In the genomic region with DNA sequence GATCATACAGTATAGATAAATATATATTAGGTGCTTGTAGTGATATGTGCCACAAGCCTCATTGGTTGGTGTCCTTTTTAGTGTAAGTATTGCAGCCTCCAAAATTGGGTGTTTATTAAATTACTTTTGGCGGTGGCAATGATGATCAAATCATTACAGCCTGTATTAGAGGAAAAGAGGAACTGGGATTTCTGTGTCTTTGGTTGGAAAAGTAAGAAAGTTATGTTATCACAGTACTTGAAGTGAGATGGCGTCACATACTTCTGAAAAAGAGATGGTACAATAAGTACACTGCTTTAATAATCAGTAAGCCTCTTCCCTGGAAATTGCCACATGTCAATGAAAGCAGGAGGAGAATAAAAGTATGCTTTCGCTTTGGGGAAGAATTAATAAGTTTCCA, we compare ENCODE assay signal across 1 cellular context.
A peak's percentile ranks its signal among the peaks of the same experiment; 100 is the strongest.
TF ChIP-seq lines count a peak whose summit lies in the region.

No MANE protein-coding gene starts in this region.

TF ChIP-seq in GM12878, 131 proteins besides CTCF, POLR2A, EP300 and RAD21:
- peak; percentile 2 to 9; a peak in 1 of 4 replicates for TF ChIP-seq IKZF2 (IDR thresholded peaks at IDR 0.05)
- TF ChIP-seq CREB1 (IDR thresholded peaks at IDR 0.05; ENCODE audit: low read depth), result peak; percentile 52; the same call in 1 of the 2 replicates
- no peak for TF ChIP-seq KLF5 (IDR thresholded peaks at IDR 0.05; ENCODE audit: partially characterized antibody)
- peak; percentile 81 for TF ChIP-seq SPI1 (IDR thresholded peaks at IDR 0.05; ENCODE audit: borderline replicate concordance, insufficient read depth, low read depth, low read length)
